ENCODE assay signal across 18 cellular contexts in the genomic region with DNA sequence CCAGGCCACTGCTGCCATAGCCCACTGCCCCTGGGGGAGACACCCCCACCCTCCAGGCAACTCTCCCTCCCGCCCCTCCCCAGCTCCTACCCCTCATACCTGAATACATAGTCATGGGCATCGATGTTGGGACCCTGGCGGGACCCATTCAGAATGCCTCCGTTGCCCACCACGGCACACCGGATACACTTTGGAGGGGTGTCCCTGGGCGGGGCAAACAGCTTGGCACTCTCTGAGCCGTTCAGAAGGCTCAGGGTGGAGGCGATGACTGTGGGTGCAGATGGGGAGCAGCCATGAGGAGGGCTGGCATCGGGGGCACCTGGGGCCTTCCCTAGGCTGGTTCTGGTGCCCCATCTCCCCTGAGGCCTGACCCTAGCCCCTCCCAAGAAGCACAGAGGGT. TPM values are rescaled to one million over a fixed set of nuclear protein-coding genes. Genes with fewer than 3 reads are reported as not detected.
A peak's percentile ranks its signal among the peaks of the same experiment; 100 is the strongest.
DNase-seq lines count a peak whose midpoint lies in the region; FAIRE-seq and TF ChIP-seq lines count a peak whose summit lies in the region.
"Had no signal": no experiment of that assay in that cellular context is flagged by ENCODE, and none has a peak within 500 bp of the region (broad histone marks: within the 10 kb centered on the region; RNA-seq: fewer than 3 reads in every experiment).

No MANE protein-coding gene starts in this region.

- 68 to 72% methylated on average over 8 to 9 of the region's 10 CpGs for WGBS in tibial nerve, 2 donors
- WGBS in transverse colon (ENCODE audit: low coverage in 1 of 2), 2 donors = 92% methylated on average over 6 of the region's 10 CpGs; no CpG with 5 or more reads in 1 of the 2 donors

- TF ChIP-seq EP300 in tibial nerve (IDR thresholded peaks at IDR 0.05) (no peak), transverse colon (IDR thresholded peaks at IDR 0.05; ENCODE audit: low read depth) (no peak)

- in situ Hi-C loops in transverse colon (cut with MboI; ENCODE audit: low pct_ligation_motif_present in 1 of 4, low pct_unique_long_range_greater_than_20kb in 1 of 4, low sequenced_read_pairs in 3 of 4) = no loop called here

- no peak overlapping the region for H3K4me3 Mint-ChIP-seq in Caco-2 (ENCODE audit: unreplicated experiment)
- H3K4me3 Mint-ChIP-seq: B cell; CD4-positive, alpha-beta T cell had no signal

- H3K27ac Mint-ChIP-seq in Caco-2 (ENCODE audit: unreplicated experiment) = peak overlapping the region; percentile 53
- H3K27ac Mint-ChIP-seq: B cell; CD4-positive, alpha-beta T cell; H9 had no signal

- H3K9me3 Mint-ChIP-seq in Caco-2 (ENCODE audit: unreplicated experiment) = no peaks in the 10 kb centered on the region
- H3K9me3 Mint-ChIP-seq: CD4-positive, alpha-beta T cell; H9 had no signal

- H3K4me1 Mint-ChIP-seq in Caco-2 (ENCODE audit: low read depth, unreplicated experiment) = no peaks in the 10 kb centered on the region

- H3K27me3 ChIP-seq in BLaER1 (peaks cover 25% of the 10 kb centered on the region), Caco-2 (replicated peaks; ENCODE audit: control insufficient read depth, insufficient read depth, low read length) (no peaks in the 10 kb centered on the region), tibial nerve (no peaks in the 10 kb centered on the region), transverse colon (no peaks in the 10 kb centered on the region)

- peaks cover 52% of the 10 kb centered on the region for H4K20me1 ChIP-seq in BLaER1

- no peak for FAIRE-seq in kidney (lab: Jason Lieb, UNC)
- FAIRE-seq: GM12892, GM18507 had no signal

- peaks cover 37% of the 10 kb centered on the region for H3K36me3 Mint-ChIP-seq in Caco-2 (ENCODE audit: insufficient read depth, unreplicated experiment)

- H3K36me3 ChIP-seq in BLaER1 (no peaks in the 10 kb centered on the region), Caco-2 (ENCODE audit: control insufficient read depth, insufficient read depth, low read length) (no peaks in the 10 kb centered on the region), kidney (ENCODE audit: control insufficient read depth in 1 of 2, insufficient read depth in 2 of 2, low read length in 2 of 2) (no peaks in the 10 kb centered on the region), tibial nerve (peaks cover 0 to 24% (median 0%) of the 10 kb centered on the region in 3 donors), transverse colon (no peaks in the 10 kb centered on the region)

- H3K27ac ChIP-seq in BLaER1 = no peak overlapping the region
- H3K27ac ChIP-seq in kidney (ENCODE audit: low read depth in 2 of 2, low read length in 2 of 2) = no peak overlapping the region
- H3K27ac ChIP-seq in tibial nerve = peak overlapping the region; percentile 41 to 95 (median 66)
- no peak overlapping the region for H3K27ac ChIP-seq in transverse colon
- H3K27ac ChIP-seq: C4-2B had no signal

- intact Hi-C loops in Caco-2 (cut with micrococcal nuclease; ENCODE audit: unreplicated experiment) = no loop called here
- intact Hi-C loops in kidney (cut with DNase I) = no loop called here
- intact Hi-C loops in transverse colon (cut with DNase I; ENCODE audit: low total_unique reads) = no loop called here

- POLR2A ChIA-PET in Caco-2 (lab: Charles Lee) = no interaction called here

- CTCF ChIA-PET in Caco-2 (lab: Charles Lee) = no interaction called here

- H3K9me3 ChIP-seq in BLaER1 (0 out of 2 replicates have a peak, but pooled peaks cover 5% of the 10 kb centered on the region), Caco-2 (no peaks in the 10 kb centered on the region), kidney (ENCODE audit: control insufficient read depth in 1 of 2, low read length in 2 of 2) (no peaks in the 10 kb centered on the region), tibial nerve (no peaks in the 10 kb centered on the region), transverse colon (no peaks in the 10 kb centered on the region)

- no peaks in the 10 kb centered on the region for H3K27me3 Mint-ChIP-seq in Caco-2 (ENCODE audit: insufficient read depth, unreplicated experiment)
- H3K27me3 Mint-ChIP-seq: B cell had no signal

- no peak for DNase-seq in Caco-2
- DNase-seq in kidney = peak; percentile 54
- no peak for DNase-seq in tibial nerve (ENCODE audit: low spot score in 2 of 2)
- DNase-seq in transverse colon = no peak
- DNase-seq in T-helper 1 cell = no peak
- DNase-seq: CD4-positive, alpha-beta T cell; DMS153; DMS79; GDM1; GOT3; H9; IMR-90 had no signal

- peak overlapping the region; percentile 76 for H3K4me2 ChIP-seq in BLaER1

- no peak for TF ChIP-seq POLR2A in tibial nerve (IDR thresholded peaks at IDR 0.05)
- no peak for TF ChIP-seq POLR2A in transverse colon (IDR thresholded peaks at IDR 0.05)

- BruUV-seq in Caco-2 (replicated peaks; lab: Mats Ljungman, UMichigan) = no TSS peak

- H3K9ac ChIP-seq in BLaER1 = no peak overlapping the region
- H3K9ac ChIP-seq in kidney (ENCODE audit: low read length in 2 of 2) = no peak overlapping the region

- TF ChIP-seq CTCF in Caco-2 (IDR thresholded peaks at IDR 0.05; ENCODE audit: insufficient read depth in 1 of 2, low read depth in 1 of 2, low read length in 1 of 2, severe bottlenecking in 1 of 2, unreplicated experiment in 1 of 2) (no peak), kidney (IDR thresholded peaks at IDR 0.05; ENCODE audit: borderline replicate concordance, extremely low read depth, insufficient read depth) (no peak), tibial nerve (IDR thresholded peaks at IDR 0.05) (no peak), transverse colon (IDR thresholded peaks at IDR 0.05) (no peak)

- H3K4me3 ChIP-seq in BLaER1 (no peak overlapping the region), Caco-2 (ENCODE audit: low read depth, low read length) (no peak overlapping the region), kidney (ENCODE audit: low read length in 2 of 2) (no peak overlapping the region), tibial nerve (no peak overlapping the region), transverse colon (no peak overlapping the region)

- peaks cover 22% of the 10 kb centered on the region for H3K4me1 ChIP-seq in BLaER1
- H3K4me1 ChIP-seq in Caco-2 = peaks cover 17% of the 10 kb centered on the region
- peaks cover 1 to 6% of the 10 kb centered on the region in 2 donors for H3K4me1 ChIP-seq in kidney (ENCODE audit: control insufficient read depth in 1 of 2, insufficient read depth in 1 of 2, low read depth in 1 of 2, low read length in 2 of 2)
- H3K4me1 ChIP-seq in tibial nerve = peaks cover 0 to 85% (median 51%) of the 10 kb centered on the region in 4 donors
- H3K4me1 ChIP-seq in transverse colon = peaks cover 0 to 2% (median 0%) of the 10 kb centered on the region in 4 donors

RNA-seq across cellular contexts. Expression of a gene that starts 12.6 kb away (rescaled TPM):
- 0.77 and 2.5 TPM in 2 replicates for total RNA-seq in Caco-2 (2022)
- 28.6 TPM for total RNA-seq in kidney
- 6.5 TPM for polyA plus RNA-seq in kidney (ENCODE audit: insufficient read depth, low read depth, low replicate concordance)
- 100 to 1,000 TPM in 1 of 4 donors, 10 to 100 TPM in 3; 58.5 to 128 (median 69.1) TPM for total RNA-seq in tibial nerve
- total RNA-seq in transverse colon = 1 to 10 TPM in 3 of 4 donors, not detected in 1; 1.4 to 4.4 (median 1.6) TPM
- total RNA-seq: IMR-90 had no signal

RNA-seq across cellular contexts. Expression of a gene that starts 33.3 kb away (rescaled TPM):
- total RNA-seq in Caco-2 (2022) (not detected in 2 replicates), kidney (2.2 TPM), tibial nerve (10 to 100 TPM in 3 of 4 donors, 1 to 10 TPM in 1; 6.6 to 23.5 (median 14.1) TPM), transverse colon (1 to 10 TPM in 1 of 4 donors, under 1 TPM in 1, not detected in 2; 0.64 to 6.8 TPM)
- not detected for polyA plus RNA-seq in kidney (ENCODE audit: insufficient read depth, low read depth, low replicate concordance)
- total RNA-seq: A172; CD4-positive, alpha-beta T cell; IMR-90 had no signal

RNA-seq across cellular contexts. Expression of a gene that starts 35.6 kb away (rescaled TPM):
- 0.32 and 1.0 TPM in 2 replicates for total RNA-seq in Caco-2 (2022)
- 12.6 TPM for total RNA-seq in kidney
- 6.7 TPM for polyA plus RNA-seq in kidney (ENCODE audit: insufficient read depth, low read depth, low replicate concordance)
- 10 to 100 TPM; 40.2 to 59.2 (median 48.8) TPM for total RNA-seq in tibial nerve
- 10 to 100 TPM in 2 of 4 donors, 1 to 10 TPM in 2; 7.5 to 20.1 (median 11.3) TPM for total RNA-seq in transverse colon
- total RNA-seq: CD4-positive, alpha-beta T cell had no signal

Comparison
In these comparisons a context has a peak if more than half of its experiments do, and no peak if none do; other contexts are left out.
1. H3K27ac ChIP-seq: peak in tibial nerve (4 of 4); none in BLaER1 (single experiment), kidney (0 of 2) and transverse colon (0 of 4).